9 cellular contexts compared by ENCODE assay signal in the genomic region with DNA sequence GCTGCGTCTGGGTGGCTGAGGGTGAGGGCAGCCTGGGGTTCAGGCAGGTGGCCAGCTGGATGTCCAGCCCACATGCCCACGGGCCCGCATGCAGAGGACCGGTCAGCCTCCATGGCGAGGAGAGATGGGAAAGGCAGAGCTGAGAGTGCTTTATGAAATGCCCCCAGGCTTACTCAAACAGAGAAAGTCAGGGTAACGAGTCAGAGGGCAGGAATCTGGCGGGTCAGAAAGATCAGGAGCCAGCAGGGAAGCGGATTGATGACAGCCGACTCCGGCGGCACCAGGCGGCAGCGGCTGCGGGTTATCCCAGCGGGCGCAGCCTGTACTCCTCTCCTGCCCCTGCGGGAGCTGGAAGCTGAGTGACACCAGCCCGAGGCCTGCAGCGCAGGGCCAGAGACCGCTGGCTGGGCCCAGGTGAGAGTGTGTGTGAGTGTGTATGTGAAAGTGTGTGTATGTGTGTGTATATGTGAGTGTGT. TPM values are rescaled to one million over a fixed set of nuclear protein-coding genes. Genes with fewer than 3 reads are reported as not detected.
DNase-seq lines count a peak whose midpoint lies in the region; TF ChIP-seq lines count a peak whose summit lies in the region.
"Had no signal": no experiment of that assay in that cellular context is flagged by ENCODE, and none has a peak within 500 bp of the region (broad histone marks: within the 10 kb centered on the region; RNA-seq: fewer than 3 reads in every experiment).

No MANE protein-coding gene starts in this region.

- H3K27me3 ChIP-seq in SJSA1 (replicated peaks), result no peaks in the 10 kb centered on the region

- H3K36me3 ChIP-seq in SJSA1, result no peaks in the 10 kb centered on the region
- H3K36me3 ChIP-seq: prostate gland had no signal

- H3K4me1 ChIP-seq in SJSA1 (replicated peaks), result peaks cover 39% of the 10 kb centered on the region
- H3K4me1 ChIP-seq: prostate gland had no signal

- no peak for TF ChIP-seq CTCF in fibroblast of pulmonary artery (IDR thresholded peaks at IDR 0.05; ENCODE audit: low read length, missing control alignments)

- H3K9me3 ChIP-seq in SJSA1 (replicated peaks), result no peaks in the 10 kb centered on the region
- H3K9me3 ChIP-seq: prostate gland had no signal

- DNase-seq in NCI-H2227 (lab: John Stamatoyannopoulos, UW; ENCODE audit: unreplicated experiment) (peak; percentile 27), NCI-H2227 treated with DMSO at 0.1 percent for 48 hours (lab: John Stamatoyannopoulos, UW) (no peak), SJSA1 (ENCODE audit: low read depth in 1 of 2, low spot score in 2 of 2) (peak; percentile 50 to 72), fibroblast of pulmonary artery (ENCODE audit: low read depth) (peak; percentile 40), stromal cell of bone marrow (ENCODE audit: low read depth) (peak; percentile 20), SHP77 treated with DMSO at 0.1 percent for 48 hours (lab: John Stamatoyannopoulos, UW) (no peak), HUDEP-2 (lab: John Stamatoyannopoulos, UW; ENCODE audit: unreplicated experiment in 76 of 76) (no peak)
- no peak for DNase-seq in activated CD4-positive, alpha-beta T cell treated with anti-CD3 and anti-CD28 coated beads for 48 hours

- no peak overlapping the region for H3K4me3 ChIP-seq in SJSA1
- no peak overlapping the region for H3K4me3 ChIP-seq in fibroblast of pulmonary artery (replicated peaks; ENCODE audit: low read depth, low read length)
- H3K4me3 ChIP-seq: prostate gland had no signal

- no peak overlapping the region for H3K27ac ChIP-seq in SJSA1
- H3K27ac ChIP-seq: prostate gland had no signal

RNA-seq across cellular contexts. Expression of gene SLC13A4, which starts 13.4 kb away (rescaled TPM):
- not detected in 2 replicates for total RNA-seq in SJSA1 (2014; rRNA removed; shearing (Covaris generic))

RNA-seq across cellular contexts. Expression of gene FAM180A, which starts 34.0 kb away (rescaled TPM):
- 0.18 TPM in 1 of 2 replicates, not detected in the other for total RNA-seq in SJSA1 (2014; rRNA removed; shearing (Covaris generic))

RNA-seq across cellular contexts. Expression of gene STMP1, which starts 52.3 kb away (rescaled TPM):
- 15.3 and 18.6 TPM in 2 replicates for total RNA-seq in SJSA1 (2014; rRNA removed; shearing (Covaris generic))

Comparison
In these comparisons a context has a peak if more than half of its experiments do, and no peak if none do; other contexts are left out.
1. DNase-seq: peak in NCI-H2227 (single experiment), SJSA1 (2 of 2), fibroblast of pulmonary artery (single experiment) and stromal cell of bone marrow (single experiment); none in NCI-H2227 treated with DMSO at 0.1 percent for 48 hours (single experiment), activated CD4-positive, alpha-beta T cell treated with anti-CD3 and anti-CD28 coated beads for 48 hours (single experiment), SHP77 treated with DMSO at 0.1 percent for 48 hours (single experiment) and HUDEP-2 (0 of 76).